ENCODE assay signal across 14 cellular contexts in the genomic region with DNA sequence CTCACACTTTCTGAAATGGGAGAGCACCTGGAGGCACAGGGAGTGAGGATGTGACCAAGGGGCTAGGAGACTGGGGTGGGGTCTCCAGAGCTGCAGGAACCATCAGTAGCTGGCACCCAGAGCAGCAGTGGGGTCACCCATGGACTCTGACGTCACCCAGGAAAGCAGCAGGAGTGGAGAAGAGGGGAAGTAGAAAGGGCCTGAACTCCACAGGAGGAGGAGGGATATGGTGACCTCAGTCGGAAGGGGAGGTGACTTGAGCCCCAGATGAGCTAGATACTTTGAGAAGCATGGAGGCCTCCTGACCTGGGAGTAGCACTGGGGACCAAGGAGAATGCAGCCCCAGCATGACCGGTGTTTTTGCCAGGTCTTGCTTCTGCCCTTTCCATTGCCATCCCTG.
"Had no signal": no experiment of that assay in that cellular context is flagged by ENCODE, and none has a peak within 500 bp of the region (broad histone marks: within the 10 kb centered on the region; RNA-seq: fewer than 3 reads in every experiment).

No MANE protein-coding gene starts in this region.

- H3K4me3 Mint-ChIP-seq: activated naive CD4-positive, alpha-beta T cell treated with anti-CD3 and anti-CD28 coated beads, Interleukin-2, amount 50 U/mL, for 24 hours; activated T-cell treated with anti-CD3 and anti-CD28 coated beads, Interleukin-2, amount 50 U/mL, for 4 hours; stimulated activated naive B cell treated with anti-CD40 and anti-IgM and Interleukin-4, amounts not matched to agents 10 μg/mL and 1 μg/mL and 100 μg/mL, for 72 hours; T-helper 2 cell treated with Interferon-gamma antibody and Interleukin-4, amounts not matched to agents 5 μg/mL and 100 μg/mL, for 36 hours had no signal

- H3K27me3 Mint-ChIP-seq: activated naive CD4-positive, alpha-beta T cell treated with anti-CD3 and anti-CD28 coated beads, Interleukin-2, amount 50 U/mL, for 24 hours; stimulated activated naive B cell treated with anti-CD40 and anti-IgM and Interleukin-4, amounts not matched to agents 10 μg/mL and 1 μg/mL and 100 μg/mL, for 72 hours had no signal

- FAIRE-seq: islet of Langerhans had no signal

- ATAC-seq: activated CD4-positive, CD25-positive, alpha-beta regulatory T cell treated with anti-CD3 and anti-CD28 coated beads, Interleukin-2, amount 50 U/mL, for 24 hours; activated T-cell treated with anti-CD3 and anti-CD28 coated beads, Interleukin-2, amount 50 U/mL, for 4 hours; left colon had no signal

- H3K27ac Mint-ChIP-seq: activated naive CD4-positive, alpha-beta T cell treated with anti-CD3 and anti-CD28 coated beads, Interleukin-2, amount 50 U/mL, for 24 hours; stimulated activated naive B cell treated with anti-CD40 and anti-IgM and Interleukin-4, amounts not matched to agents 10 μg/mL and 1 μg/mL and 100 μg/mL, for 72 hours had no signal

- H3K36me3 Mint-ChIP-seq: activated naive CD4-positive, alpha-beta T cell treated with anti-CD3 and anti-CD28 coated beads, Interleukin-2, amount 50 U/mL, for 24 hours; stimulated activated naive B cell treated with anti-CD40 and anti-IgM and Interleukin-4, amounts not matched to agents 10 μg/mL and 1 μg/mL and 100 μg/mL, for 72 hours had no signal

- DNase-seq: activated CD4-positive, alpha-beta T cell treated with anti-CD3 and anti-CD28 coated beads, Interleukin-2, amount 50 U/mL, for 4 hours; activated effector memory CD4-positive, alpha-beta T cell treated with anti-CD3 and anti-CD28 coated beads, Interleukin-2, amount 50 U/mL, for 16 hours; activated T-cell treated with anti-CD3 and anti-CD28 coated beads, Interleukin-2, amount 50 U/mL, for 4 hours; adrenal gland; dorsolateral prefrontal cortex; erythroblast; left colon; stimulated activated CD4-positive, alpha-beta T cell treated with anti-CD3 and anti-CD28 coated beads, Interleukin-2, amount 100 ng/mL, for 48 hours; stimulated activated naive B cell treated with anti-CD40 and anti-IgM and Interleukin-4, amounts not matched to agents 10 μg/mL and 1 μg/mL and 100 μg/mL, for 72 hours; substantia nigra had no signal

- H3K9me3 Mint-ChIP-seq: activated naive CD4-positive, alpha-beta T cell treated with anti-CD3 and anti-CD28 coated beads, Interleukin-2, amount 50 U/mL, for 24 hours; activated T-cell treated with anti-CD3 and anti-CD28 coated beads, Interleukin-2, amount 50 U/mL, for 4 hours; stimulated activated naive B cell treated with anti-CD40 and anti-IgM and Interleukin-4, amounts not matched to agents 10 μg/mL and 1 μg/mL and 100 μg/mL, for 72 hours; T-helper 2 cell treated with Interferon-gamma antibody and Interleukin-4, amounts not matched to agents 5 μg/mL and 100 μg/mL, for 36 hours had no signal
